Comparison of ENCODE assay signal across 9 cellular contexts in the genomic region with DNA sequence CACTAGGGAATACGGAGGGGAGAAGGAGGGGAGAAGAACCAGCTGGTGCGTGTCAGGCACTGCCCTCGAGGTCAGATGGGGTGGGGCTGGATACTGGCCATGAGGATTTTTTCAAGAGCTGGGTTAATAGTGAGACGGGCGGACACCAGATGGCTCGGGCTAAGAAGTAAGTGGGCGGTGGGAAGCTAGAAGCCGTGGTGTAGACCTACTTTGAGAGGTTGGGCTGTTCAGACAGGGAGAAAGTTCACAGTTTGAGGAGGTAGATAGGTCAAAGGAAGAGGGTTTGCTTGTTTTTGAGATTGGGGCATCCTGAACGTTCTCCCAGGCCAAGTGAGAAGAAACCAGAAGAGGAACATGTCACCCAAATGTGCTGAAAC.
A peak's percentile ranks its signal among the peaks of the same experiment; 100 is the strongest.
DNase-seq lines count a peak whose midpoint lies in the region; TF ChIP-seq lines count a peak whose summit lies in the region.
"Had no signal": no experiment of that assay in that cellular context is flagged by ENCODE, and none has a peak within 500 bp of the region (broad histone marks: within the 10 kb centered on the region; RNA-seq: fewer than 3 reads in every experiment).

No MANE protein-coding gene starts in this region.

- H3K4me1 Mint-ChIP-seq in activated T-cell treated with anti-CD3 and anti-CD28 coated beads, Interleukin-2, amount 50 U/mL, for 24 hours (ENCODE audit: low read depth), result peaks cover 95% of the 10 kb centered on the region

- H3K9me3 ChIP-seq in tibial nerve, result no peaks in the 10 kb centered on the region

- CTCF ChIA-PET in RWPE1 (lab: Yijun Ruan, JAX), result interaction anchor here (1.3 kb wide), 1 partner anchor 51 kb away, joined by 3 read pairs; no protein-coding TSS in a partner anchor

- peak overlapping the region; percentile 71 for H3K4me3 Mint-ChIP-seq in activated T-cell treated with anti-CD3 and anti-CD28 coated beads, Interleukin-2, amount 50 U/mL, for 24 hours

- TF ChIP-seq POLR2A in tibial nerve (IDR thresholded peaks at IDR 0.05), result no peak
- no peak for TF ChIP-seq POLR2A in lower leg skin (IDR thresholded peaks at IDR 0.05)

- H3K27ac ChIP-seq in RWPE1, result peak overlapping the region; percentile 51
- H3K27ac ChIP-seq in tibial nerve, result peak overlapping the region; percentile 29 to 87 (median 84)
- H3K27ac ChIP-seq: SK-N-MC had no signal

- H3K4me1 ChIP-seq in tibial nerve, result peaks cover 4 to 95% (median 76%) of the 10 kb centered on the region in 4 donors

- 8 to 14% methylated on average over 9 of the region's 9 CpGs for WGBS in tibial nerve, 2 donors
- WGBS in lower leg skin, 2 donors, result 24 to 35% methylated on average over 9 of the region's 9 CpGs

- peak; percentile 62 for DNase-seq in activated T-cell treated with anti-CD3 and anti-CD28 coated beads, Interleukin-2, amount 50 U/mL, for 24 hours
- DNase-seq in activated T-cell treated with anti-CD3 and anti-CD28 coated beads for 4 hours (no peak), RWPE1 (ENCODE audit: low spot score) (no peak), hepatic stellate cell (ENCODE audit: low spot score) (peak; percentile 73), tibial nerve (ENCODE audit: low spot score in 2 of 2) (no peak), lower leg skin (ENCODE audit: low spot score in 2 of 2) (no peak), ACHN (no peak)
- DNase-seq in stimulated activated CD4-positive, alpha-beta T cell treated with anti-CD3 and anti-CD28 coated beads, Interleukin-12 subunit alpha, Interleukin-12 subunit beta, amount 100 ng/mL, for 4 hours, result no peak

- H3K36me3 ChIP-seq in tibial nerve, result no peaks in the 10 kb centered on the region

- intact Hi-C loops in lower leg skin (cut with DNase I; ENCODE audit: low total_unique reads), result no loop called here

- H3K9me3 Mint-ChIP-seq in activated T-cell treated with anti-CD3 and anti-CD28 coated beads, Interleukin-2, amount 50 U/mL, for 24 hours, result no peaks in the 10 kb centered on the region

- no peaks in the 10 kb centered on the region for H3K27me3 ChIP-seq in tibial nerve

- no peaks in the 10 kb centered on the region for H3K27me3 Mint-ChIP-seq in activated T-cell treated with anti-CD3 and anti-CD28 coated beads, Interleukin-2, amount 50 U/mL, for 24 hours

- TF ChIP-seq EP300 in tibial nerve (IDR thresholded peaks at IDR 0.05), result no peak

- POLR2A ChIA-PET in RWPE1 (lab: Yijun Ruan, JAX; ENCODE audit: low non-redundant PET), result interaction anchor here (0.5 kb wide), 1 partner anchor 399 kb away, joined by 7 read pairs; no protein-coding TSS in a partner anchor

- TF ChIP-seq CTCF in RWPE1 (conservative IDR thresholded peaks at IDR 0.05; ENCODE audit: low read depth) (no peak), tibial nerve (IDR thresholded peaks at IDR 0.05) (no peak), lower leg skin (IDR thresholded peaks at IDR 0.05) (no peak)

- in situ Hi-C loops in ACHN (cut with HindIII; ENCODE audit: low pct_ligation_motif_present, low pct_unique_long_range_greater_than_20kb, low sequenced_read_pairs), result loop anchor here (25.0 kb wide), 1 partner anchor 107 kb away; no protein-coding TSS in a partner anchor

- peaks cover 16% of the 10 kb centered on the region for H3K36me3 Mint-ChIP-seq in activated T-cell treated with anti-CD3 and anti-CD28 coated beads, Interleukin-2, amount 50 U/mL, for 24 hours (ENCODE audit: low read depth)

- H3K27ac Mint-ChIP-seq in activated T-cell treated with anti-CD3 and anti-CD28 coated beads, Interleukin-2, amount 50 U/mL, for 24 hours, result peak overlapping the region; percentile 99

- H3K4me3 ChIP-seq in tibial nerve (peak overlapping the region in 1 of 4 donors; percentile 11), lower leg skin (ENCODE audit: low read depth, poor library complexity, severe bottlenecking) (no peak overlapping the region)
- H3K4me3 ChIP-seq: SK-N-MC had no signal

Comparison
In these comparisons a context has a peak if more than half of its experiments do, and no peak if none do; other contexts are left out.
1. DNase-seq: peak in activated T-cell treated with anti-CD3 and anti-CD28 coated beads, Interleukin-2, amount 50 U/mL, for 24 hours (single experiment) and hepatic stellate cell (single experiment); none in activated T-cell treated with anti-CD3 and anti-CD28 coated beads for 4 hours (single experiment), RWPE1 (single experiment), tibial nerve (0 of 2), lower leg skin (0 of 2), stimulated activated CD4-positive, alpha-beta T cell treated with anti-CD3 and anti-CD28 coated beads, Interleukin-12 subunit alpha, Interleukin-12 subunit beta, amount 100 ng/mL, for 4 hours (single experiment) and ACHN (single experiment).